ENCODE assay signal across 8 cellular contexts in the genomic region with DNA sequence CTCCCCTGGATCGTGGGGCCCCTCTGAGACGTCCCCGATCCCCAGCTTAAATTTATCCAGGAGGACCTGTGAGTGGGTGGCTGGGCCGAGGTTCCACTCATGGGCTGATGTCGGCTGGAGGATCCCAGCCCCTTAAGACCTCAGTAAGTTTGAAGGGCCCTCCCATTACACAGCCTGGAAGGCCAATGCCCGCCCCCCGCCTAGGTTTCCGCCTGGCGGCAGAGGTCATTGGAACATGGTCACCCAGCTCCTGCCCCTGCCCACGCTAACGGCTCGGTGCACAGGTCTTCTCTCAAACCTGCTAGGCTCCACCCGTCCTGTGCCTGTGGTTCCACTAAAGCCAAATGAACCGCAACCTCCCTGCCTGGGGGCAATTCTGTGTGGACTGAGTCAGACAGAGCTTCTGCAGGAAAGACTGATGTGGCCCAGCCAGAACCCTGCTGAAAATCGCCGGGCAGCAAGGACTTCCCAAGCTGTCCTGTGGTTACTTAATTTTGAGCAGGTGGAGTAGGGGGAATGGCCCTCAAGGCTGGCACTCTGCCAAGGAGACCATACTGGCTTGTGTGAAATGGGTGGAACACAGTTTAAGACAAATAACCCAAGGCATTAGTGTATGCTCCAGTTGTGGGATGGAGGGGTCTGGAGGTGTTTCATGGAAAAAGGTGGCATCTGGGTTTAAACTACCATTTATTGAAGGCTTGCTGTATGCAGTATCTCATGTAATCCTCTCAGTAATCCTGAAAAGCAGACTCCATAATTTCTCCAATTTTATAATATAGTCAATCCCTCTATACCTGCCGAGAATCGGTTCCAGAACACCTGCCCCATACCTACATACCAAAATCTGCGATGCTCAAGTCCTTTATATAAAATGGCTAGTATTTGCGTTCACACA. TPM values are rescaled to one million over a fixed set of nuclear protein-coding genes. Genes with fewer than 3 reads are reported as not detected.
A peak's percentile ranks its signal among the peaks of the same experiment; 100 is the strongest.
DNase-seq lines count a peak whose midpoint lies in the region; ATAC-seq and TF ChIP-seq lines count a peak whose summit lies in the region.

No MANE protein-coding gene starts in this region.

- H3K27me3 ChIP-seq in HUES64 (ENCODE audit: insufficient read depth, low read length) (peaks cover 12% of the 10 kb centered on the region), ascending aorta (no peaks in the 10 kb centered on the region), iPS DF 6.9 (ENCODE audit: control insufficient read depth, insufficient read depth, low read length) (no peaks in the 10 kb centered on the region)

- WGBS in HUES64 = 26% methylated on average over 20 of the region's 20 CpGs
- 100% methylated on average over 2 of the region's 20 CpGs for WGBS in iPS DF 6.9 (ENCODE audit: insufficient coverage, insufficient read length)

- H3K9me3 ChIP-seq in HUES64 (ENCODE audit: insufficient read depth, low read depth, low read length) (no peaks in the 10 kb centered on the region), ascending aorta (no peaks in the 10 kb centered on the region), iPS DF 6.9 (ENCODE audit: control insufficient read depth, insufficient read depth, low read length) (no peaks in the 10 kb centered on the region)

- intact Hi-C loops in ascending aorta (cut with DNase I) = loop anchor here (1.0 to 2.0 kb wide), 3 partner anchors 17 to 37 kb away; no protein-coding TSS in a partner anchor

- H3K36me3 ChIP-seq in HUES64 (ENCODE audit: insufficient read depth, low read length) (no peaks in the 10 kb centered on the region), ascending aorta (no peaks in the 10 kb centered on the region), iPS DF 6.9 (ENCODE audit: control insufficient read depth, insufficient read depth, low read length) (no peaks in the 10 kb centered on the region)

- H3K4me1 ChIP-seq in HUES64 (ENCODE audit: insufficient read depth, low read length) = 0 out of 2 replicates have a peak, but pooled peaks cover 5% of the 10 kb centered on the region
- H3K4me1 ChIP-seq in ascending aorta = peaks cover 0 to 3% of the 10 kb centered on the region in 2 donors
- H3K4me1 ChIP-seq in iPS DF 6.9 (ENCODE audit: control insufficient read depth, insufficient read depth, low read length) = peaks cover 6% of the 10 kb centered on the region; the same call in 1 of the 2 replicates

- ATAC-seq in GM19438 (IDR thresholded peaks at IDR 0.05; ENCODE audit: low read depth, unreplicated experiment) (peak; percentile 11), SK-N-SH treated with all-trans-retinoic acid at 6 μM for 48 hours (peak; percentile 48)

- H3K4me3 ChIP-seq in HUES64 (ENCODE audit: low read length) (peak overlapping the region; percentile 90), ascending aorta (peak overlapping the region; percentile 95 to 96), iPS DF 6.9 (ENCODE audit: low read length) (peak overlapping the region; percentile 84; the same call in 1 of the 2 replicates), skin epidermis (peak overlapping the region; percentile 62 to 90 (median 83))

- DNase-seq in AML-193 (lab: John Stamatoyannopoulos, UW) (peak; percentile 63 to 75), ascending aorta (ENCODE audit: low spot score in 2 of 2) (peak in 1 of 2 donors; percentile 72), iPS DF 6.9 (ENCODE audit: low read depth, low spot score) (no peak), NCI-H2196 treated with DMSO at 0.1 percent for 48 hours (lab: John Stamatoyannopoulos, UW; ENCODE audit: unreplicated experiment) (no peak)

- TF ChIP-seq CTCF in ascending aorta (IDR thresholded peaks at IDR 0.05) = no peak

- H3K27ac ChIP-seq in HUES64 (ENCODE audit: low read depth, low read length) = no peak overlapping the region
- H3K27ac ChIP-seq in ascending aorta = peak overlapping the region; percentile 93 to 94
- H3K27ac ChIP-seq in iPS DF 6.9 (ENCODE audit: low read length) = no peak overlapping the region
- H3K27ac ChIP-seq in skin epidermis = peak overlapping the region in 14 of 21 experiments; percentile 7 to 83 (median 53)

- H3K9ac ChIP-seq in HUES64 (ENCODE audit: low read depth, low read length) = peak overlapping the region; percentile 65

TF ChIP-seq in SK-N-SH treated with all-trans-retinoic acid at 6 μM for 48 hours, 23 proteins besides CTCF, POLR2A, EP300 and RAD21:
- TF ChIP-seq ARNTL (CRISPR knock-in tag; IDR thresholded peaks at IDR 0.05; ENCODE audit: borderline replicate concordance, low read depth) (no peak), ESRRG (CRISPR knock-in tag; IDR thresholded peaks at IDR 0.05) (no peak), ZNF8 (CRISPR knock-in tag; IDR thresholded peaks at IDR 0.05) (no peak), OSR1 (CRISPR knock-in tag; IDR thresholded peaks at IDR 0.05) (no peak), ZC3H10 (CRISPR knock-in tag; IDR thresholded peaks at IDR 0.05) (no peak), ZNF565 (CRISPR knock-in tag; conservative IDR thresholded peaks at IDR 0.05; ENCODE audit: low read depth) (no peak), GLIS3 (CRISPR knock-in tag; IDR thresholded peaks at IDR 0.05) (no peak), SNAI2 (CRISPR knock-in tag; IDR thresholded peaks at IDR 0.05) (no peak), ZFP30 (CRISPR knock-in tag; IDR thresholded peaks at IDR 0.05) (no peak), ZFP3 (CRISPR knock-in tag; IDR thresholded peaks at IDR 0.05) (no peak), RARB (CRISPR knock-in tag; IDR thresholded peaks at IDR 0.05) (no peak), ZNF70 (CRISPR knock-in tag; IDR thresholded peaks at IDR 0.05) (no peak)
- TF ChIP-seq, protein P1, sequence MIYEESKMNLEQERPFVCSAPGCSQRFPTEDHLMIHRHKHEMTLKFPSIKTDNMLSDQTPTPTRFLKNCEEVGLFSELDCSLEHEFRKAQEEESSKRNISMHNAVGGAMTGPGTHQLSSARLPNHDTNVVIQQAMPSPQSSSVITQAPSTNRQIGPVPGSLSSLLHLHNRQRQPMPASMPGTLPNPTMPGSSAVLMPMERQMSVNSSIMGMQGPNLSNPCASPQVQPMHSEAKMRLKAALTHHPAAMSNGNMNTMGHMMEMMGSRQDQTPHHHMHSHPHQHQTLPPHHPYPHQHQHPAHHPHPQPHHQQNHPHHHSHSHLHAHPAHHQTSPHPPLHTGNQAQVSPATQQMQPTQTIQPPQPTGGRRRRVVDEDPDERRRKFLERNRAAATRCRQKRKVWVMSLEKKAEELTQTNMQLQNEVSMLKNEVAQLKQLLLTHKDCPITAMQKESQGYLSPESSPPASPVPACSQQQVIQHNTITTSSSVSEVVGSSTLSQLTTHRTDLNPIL (CRISPR knock-in tag; IDR thresholded peaks at IDR 0.05; ENCODE audit: low read depth) = no peak
- TF ChIP-seq, protein P2, sequence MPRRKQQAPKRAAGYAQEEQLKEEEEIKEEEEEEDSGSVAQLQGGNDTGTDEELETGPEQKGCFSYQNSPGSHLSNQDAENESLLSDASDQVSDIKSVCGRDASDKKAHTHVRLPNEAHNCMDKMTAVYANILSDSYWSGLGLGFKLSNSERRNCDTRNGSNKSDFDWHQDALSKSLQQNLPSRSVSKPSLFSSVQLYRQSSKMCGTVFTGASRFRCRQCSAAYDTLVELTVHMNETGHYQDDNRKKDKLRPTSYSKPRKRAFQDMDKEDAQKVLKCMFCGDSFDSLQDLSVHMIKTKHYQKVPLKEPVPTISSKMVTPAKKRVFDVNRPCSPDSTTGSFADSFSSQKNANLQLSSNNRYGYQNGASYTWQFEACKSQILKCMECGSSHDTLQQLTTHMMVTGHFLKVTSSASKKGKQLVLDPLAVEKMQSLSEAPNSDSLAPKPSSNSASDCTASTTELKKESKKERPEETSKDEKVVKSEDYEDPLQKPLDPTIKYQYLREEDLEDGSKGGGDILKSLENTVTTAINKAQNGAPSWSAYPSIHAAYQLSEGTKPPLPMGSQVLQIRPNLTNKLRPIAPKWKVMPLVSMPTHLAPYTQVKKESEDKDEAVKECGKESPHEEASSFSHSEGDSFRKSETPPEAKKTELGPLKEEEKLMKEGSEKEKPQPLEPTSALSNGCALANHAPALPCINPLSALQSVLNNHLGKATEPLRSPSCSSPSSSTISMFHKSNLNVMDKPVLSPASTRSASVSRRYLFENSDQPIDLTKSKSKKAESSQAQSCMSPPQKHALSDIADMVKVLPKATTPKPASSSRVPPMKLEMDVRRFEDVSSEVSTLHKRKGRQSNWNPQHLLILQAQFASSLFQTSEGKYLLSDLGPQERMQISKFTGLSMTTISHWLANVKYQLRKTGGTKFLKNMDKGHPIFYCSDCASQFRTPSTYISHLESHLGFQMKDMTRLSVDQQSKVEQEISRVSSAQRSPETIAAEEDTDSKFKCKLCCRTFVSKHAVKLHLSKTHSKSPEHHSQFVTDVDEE (CRISPR knock-in tag; IDR thresholded peaks at IDR 0.05) = no peak
- TF ChIP-seq, protein P3, sequence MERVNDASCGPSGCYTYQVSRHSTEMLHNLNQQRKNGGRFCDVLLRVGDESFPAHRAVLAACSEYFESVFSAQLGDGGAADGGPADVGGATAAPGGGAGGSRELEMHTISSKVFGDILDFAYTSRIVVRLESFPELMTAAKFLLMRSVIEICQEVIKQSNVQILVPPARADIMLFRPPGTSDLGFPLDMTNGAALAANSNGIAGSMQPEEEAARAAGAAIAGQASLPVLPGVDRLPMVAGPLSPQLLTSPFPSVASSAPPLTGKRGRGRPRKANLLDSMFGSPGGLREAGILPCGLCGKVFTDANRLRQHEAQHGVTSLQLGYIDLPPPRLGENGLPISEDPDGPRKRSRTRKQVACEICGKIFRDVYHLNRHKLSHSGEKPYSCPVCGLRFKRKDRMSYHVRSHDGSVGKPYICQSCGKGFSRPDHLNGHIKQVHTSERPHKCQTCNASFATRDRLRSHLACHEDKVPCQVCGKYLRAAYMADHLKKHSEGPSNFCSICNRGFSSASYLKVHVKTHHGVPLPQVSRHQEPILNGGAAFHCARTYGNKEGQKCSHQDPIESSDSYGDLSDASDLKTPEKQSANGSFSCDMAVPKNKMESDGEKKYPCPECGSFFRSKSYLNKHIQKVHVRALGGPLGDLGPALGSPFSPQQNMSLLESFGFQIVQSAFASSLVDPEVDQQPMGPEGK (CRISPR knock-in tag; IDR thresholded peaks at IDR 0.05; ENCODE audit: borderline replicate concordance) = no peak
- TF ChIP-seq, protein P4, sequence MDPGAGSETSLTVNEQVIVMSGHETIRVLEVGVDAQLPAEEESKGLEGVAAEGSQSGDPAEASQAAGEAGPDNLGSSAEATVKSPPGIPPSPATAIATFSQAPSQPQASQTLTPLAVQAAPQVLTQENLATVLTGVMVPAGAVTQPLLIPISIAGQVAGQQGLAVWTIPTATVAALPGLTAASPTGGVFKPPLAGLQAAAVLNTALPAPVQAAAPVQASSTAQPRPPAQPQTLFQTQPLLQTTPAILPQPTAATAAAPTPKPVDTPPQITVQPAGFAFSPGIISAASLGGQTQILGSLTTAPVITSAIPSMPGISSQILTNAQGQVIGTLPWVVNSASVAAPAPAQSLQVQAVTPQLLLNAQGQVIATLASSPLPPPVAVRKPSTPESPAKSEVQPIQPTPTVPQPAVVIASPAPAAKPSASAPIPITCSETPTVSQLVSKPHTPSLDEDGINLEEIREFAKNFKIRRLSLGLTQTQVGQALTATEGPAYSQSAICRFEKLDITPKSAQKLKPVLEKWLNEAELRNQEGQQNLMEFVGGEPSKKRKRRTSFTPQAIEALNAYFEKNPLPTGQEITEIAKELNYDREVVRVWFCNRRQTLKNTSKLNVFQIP (CRISPR knock-in tag; IDR thresholded peaks at IDR 0.05; ENCODE audit: borderline replicate concordance, low read depth) = no peak

RNA-seq across cellular contexts. Expression of a gene that starts 0.9 kb away (rescaled TPM):
- polyA plus RNA-seq in HUES64 (2013, experiment 1 of 2) = 3.9 TPM
- polyA plus RNA-seq in HUES64 (2013, experiment 2 of 2) = 3.4 TPM
- 6.6 TPM for total RNA-seq in ascending aorta

Comparison
In these comparisons a context has a peak if more than half of its experiments do, and no peak if none do; other contexts are left out.
1. DNase-seq: peak in AML-193 (2 of 2); none in iPS DF 6.9 (single experiment) and NCI-H2196 treated with DMSO at 0.1 percent for 48 hours (single experiment).
2. H3K27ac ChIP-seq: peak in ascending aorta (2 of 2) and skin epidermis (14 of 21); none in HUES64 (single experiment) and iPS DF 6.9 (single experiment).
3. Peak in every context shown above with its lines, with median percentiles within 50 percentile points of each other: H3K4me3 ChIP-seq.